In the genomic region with DNA sequence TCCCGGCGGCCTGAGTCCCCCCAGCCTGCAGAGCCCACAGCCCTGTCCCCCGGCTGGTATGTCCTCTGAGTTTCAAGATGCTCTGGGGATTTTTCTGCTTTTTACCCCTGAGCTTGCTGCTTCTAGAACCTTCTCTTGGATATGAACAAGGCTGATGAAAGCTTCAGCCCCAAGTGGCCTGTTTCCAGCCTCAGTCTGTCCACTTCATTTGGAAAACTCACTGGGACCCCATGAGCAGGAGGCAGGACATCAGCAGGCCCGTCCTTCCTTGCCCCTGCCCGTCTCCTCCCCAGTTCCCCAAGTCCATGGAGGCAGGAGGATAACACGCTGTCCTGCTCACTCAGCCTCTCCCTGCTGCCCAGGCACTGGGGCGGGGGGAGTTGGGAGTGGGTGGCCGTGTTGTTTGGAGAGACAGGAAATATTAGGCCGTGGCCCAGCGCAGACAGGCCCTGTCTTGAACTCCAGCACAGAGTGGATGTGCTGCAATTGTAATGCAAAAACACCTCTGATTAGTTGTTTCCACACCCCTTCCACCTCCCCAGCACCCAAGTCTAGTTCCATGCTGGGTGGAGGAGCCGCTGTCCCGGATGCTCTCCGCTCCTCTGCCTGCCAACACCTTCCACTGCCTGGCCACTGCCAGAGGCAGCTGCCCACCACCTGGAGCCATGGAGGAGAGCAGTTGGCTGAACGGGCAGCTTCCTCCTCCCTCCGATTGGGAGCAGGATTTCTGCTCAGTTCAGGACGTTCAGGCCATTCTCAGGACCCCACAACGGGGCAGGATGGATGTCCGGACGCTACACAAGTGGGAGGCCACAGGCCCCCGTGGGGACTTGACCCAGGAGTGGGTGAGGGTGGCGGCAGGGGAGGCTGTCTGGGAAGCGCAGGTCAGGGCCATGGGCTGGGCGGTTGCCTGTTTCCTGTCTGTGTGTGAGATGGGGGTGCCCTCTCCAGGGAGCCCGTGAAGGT, we compare ENCODE assay signal across 8 cellular contexts.
A peak's percentile ranks its signal among the peaks of the same experiment; 100 is the strongest.
DNase-seq lines count a peak whose midpoint lies in the region; ATAC-seq, FAIRE-seq and TF ChIP-seq lines count a peak whose summit lies in the region.

No MANE protein-coding gene starts in this region.

- intact Hi-C loops in K562 (cut with micrococcal nuclease) = no loop called here

- no peaks in the 10 kb centered on the region for H4K20me1 ChIP-seq in K562 (replicated peaks; ENCODE audit: control insufficient read depth, insufficient read depth, low read length)

- H3K79me2 ChIP-seq in K562 (ENCODE audit: control insufficient read depth, insufficient read depth, low read length) = peaks cover 3% of the 10 kb centered on the region; the same call in 1 of the 3 replicates

- no peak for DNase-seq in K562 (ENCODE audit: extremely low read depth in 1 of 4, low spot score in 3 of 4)
- peak; percentile 11 for DNase-seq in kidney glomerular epithelial cell (lab: John Stamatoyannopoulos, UW)
- no peak for DNase-seq in thoracic aorta (ENCODE audit: low spot score)
- no peak for DNase-seq in activated effector memory CD4-positive, alpha-beta T cell treated with Interleukin-2 at 50 U/mL for 16 hours
- no peak for DNase-seq in NCI-H1105 (lab: John Stamatoyannopoulos, UW)
- DNase-seq in stimulated activated CD4-positive, alpha-beta T cell treated with anti-CD3 and anti-CD28 coated beads, Interleukin-4, amount 100 ng/mL, for 4 hours = no peak

- peaks cover 9% of the 10 kb centered on the region for H3K9me3 ChIP-seq in K562 (replicated peaks; ENCODE audit: control insufficient read depth, insufficient read depth, low read depth, low read length)
- H3K9me3 ChIP-seq in thoracic aorta = no peaks in the 10 kb centered on the region

- H3K4me1 ChIP-seq in K562 (replicated peaks in 1 of 2; ENCODE audit: control insufficient read depth in 2 of 2, insufficient read depth in 2 of 2, low read length in 2 of 2) (peaks cover 36 to 77% of the 10 kb centered on the region in 2 experiments), thoracic aorta (ENCODE audit: control insufficient read depth in 1 of 2, low read depth in 2 of 2) (peaks cover 10 to 40% of the 10 kb centered on the region in 2 donors)

- peak overlapping the region in 1 of 2 experiments; percentile 66; a peak in 2 of 4 replicates for H3K9ac ChIP-seq in K562 (ENCODE audit: insufficient read depth in 1 of 2, low read depth in 2 of 2, low read length in 2 of 2)

- H3K9me1 ChIP-seq in K562 (ENCODE audit: control insufficient read depth, insufficient read depth, low read length) = no peaks in the 10 kb centered on the region

- 74% methylated on average over 24 of the region's 24 CpGs for WGBS in K562 (ENCODE audit: insufficient coverage, low coverage, missing lambda C conversion rate)

- no TSS peak for BruUV-seq in K562 (replicated peaks; lab: Mats Ljungman, UMichigan)

- POLR2A ChIA-PET in K562 (lab: Yijun Ruan, JAX) = interaction anchor here (0.6 to 0.7 kb wide), 2 partner anchors 74 to 178 kb away, joined by 3 read pairs; no protein-coding TSS in a partner anchor

- H3K27me3 ChIP-seq in K562 (ENCODE audit: control insufficient read depth in 2 of 2, insufficient read depth in 2 of 2, low read length in 2 of 2) (no peaks in the 10 kb centered on the region), thoracic aorta (replicated peaks; ENCODE audit: insufficient read depth) (no peaks in the 10 kb centered on the region)

- in situ Hi-C loops in K562 (cut with MboI) = no loop called here

- peak; percentile 11 for ATAC-seq in HG03432 (IDR thresholded peaks at IDR 0.05; ENCODE audit: unreplicated experiment)
- no peak; the same call in 2 of the 3 replicates for ATAC-seq in K562
- ATAC-seq in thoracic aorta (ENCODE audit: insufficient number of reproducible peaks, low FRiP score, low read depth) = no peak
- no peak for ATAC-seq in GM18520 (IDR thresholded peaks at IDR 0.05; ENCODE audit: unreplicated experiment)

- H3K36me3 ChIP-seq in K562 (ENCODE audit: control insufficient read depth, insufficient read depth, low read length) (no peaks in the 10 kb centered on the region; the same call in 2 of the 3 replicates), thoracic aorta (no peaks in the 10 kb centered on the region)

- CTCF ChIA-PET in K562 (lab: Yijun Ruan, JAX; ENCODE audit: low intra/inter-chr PET ratio) = interaction anchor here (0.9 kb wide), 1 partner anchor 20 kb away, joined by 3 read pairs; no protein-coding TSS in a partner anchor

- TF ChIP-seq RAD21 in K562 (CRISPR knock-in tag; conservative IDR thresholded peaks at IDR 0.05 in 1 of 2, IDR thresholded peaks at IDR 0.05 in 1 of 2) = no peak

- no peak overlapping the region for H2AFZ ChIP-seq in K562 (ENCODE audit: low read depth, low read length)

- H3K4me2 ChIP-seq in K562 (ENCODE audit: insufficient read depth, low read length) = no peak overlapping the region

- no peak for TF ChIP-seq EP300 in K562 (IDR thresholded peaks at IDR 0.05; ENCODE audit: low read length)

- H3K4me3 ChIP-seq in K562 (no peak overlapping the region), thoracic aorta (peak overlapping the region; percentile 44)

- TF ChIP-seq POLR2A in K562 (conservative IDR thresholded peaks at IDR 0.05) = no peak

- H3K27ac ChIP-seq in K562 (ENCODE audit: extremely low read depth, low read depth, low read length) = no peak overlapping the region
- H3K27ac ChIP-seq in thoracic aorta = peak overlapping the region; percentile 68 to 70

- TF ChIP-seq CTCF in K562 (IDR thresholded peaks at IDR 0.05 in 2 of 3, conservative IDR thresholded peaks at IDR 0.05 in 1 of 3; ENCODE audit: insufficient read depth in 2 of 3, low read depth in 1 of 3, low read length in 3 of 3) (no peak), thoracic aorta (IDR thresholded peaks at IDR 0.05) (no peak)

- no peak for FAIRE-seq in K562 (lab: Jason Lieb, UNC)

TF ChIP-seq in K562, 482 proteins besides CTCF, POLR2A, EP300 and RAD21:
- TF ChIP-seq, protein P1, sequence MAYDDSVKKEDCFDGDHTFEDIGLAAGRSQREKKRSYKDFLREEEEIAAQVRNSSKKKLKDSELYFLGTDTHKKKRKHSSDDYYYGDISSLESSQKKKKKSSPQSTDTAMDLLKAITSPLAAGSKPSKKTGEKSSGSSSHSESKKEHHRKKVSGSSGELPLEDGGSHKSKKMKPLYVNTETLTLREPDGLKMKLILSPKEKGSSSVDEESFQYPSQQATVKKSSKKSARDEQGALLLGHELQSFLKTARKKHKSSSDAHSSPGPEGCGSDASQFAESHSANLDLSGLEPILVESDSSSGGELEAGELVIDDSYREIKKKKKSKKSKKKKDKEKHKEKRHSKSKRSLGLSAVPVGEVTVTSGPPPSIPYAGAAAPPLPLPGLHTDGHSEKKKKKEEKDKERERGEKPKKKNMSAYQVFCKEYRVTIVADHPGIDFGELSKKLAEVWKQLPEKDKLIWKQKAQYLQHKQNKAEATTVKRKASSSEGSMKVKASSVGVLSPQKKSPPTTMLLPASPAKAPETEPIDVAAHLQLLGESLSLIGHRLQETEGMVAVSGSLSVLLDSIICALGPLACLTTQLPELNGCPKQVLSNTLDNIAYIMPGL (CRISPR knock-in tag; IDR thresholded peaks at IDR 0.05) = no peak
- 0 out of 2 replicates have a peak, but pooled peaks have one; percentile 10 for TF ChIP-seq ZBTB1 (CRISPR knock-in tag; IDR thresholded peaks at IDR 0.05; ENCODE audit: borderline replicate concordance, low read depth)
- 0 out of 2 replicates have a peak, but pooled peaks have one; percentile 13 for TF ChIP-seq POLR2G (IDR thresholded peaks at IDR 0.05; ENCODE audit: low read depth, low read length)
- peak; percentile 31; the same call in 1 of the 2 replicates for TF ChIP-seq EGR1 (conservative IDR thresholded peaks at IDR 0.05)
- TF ChIP-seq CHD4 (IDR thresholded peaks at IDR 0.05; ENCODE audit: insufficient read depth, insufficient replicate concordance, low read depth, low read length, poor library complexity, severe bottlenecking) = no peak
- no peak for TF ChIP-seq ZNF253 (CRISPR knock-in tag; conservative IDR thresholded peaks at IDR 0.05)
- TF ChIP-seq ZNF436 (CRISPR knock-in tag; IDR thresholded peaks at IDR 0.05) = no peak
- TF ChIP-seq, protein P2, sequence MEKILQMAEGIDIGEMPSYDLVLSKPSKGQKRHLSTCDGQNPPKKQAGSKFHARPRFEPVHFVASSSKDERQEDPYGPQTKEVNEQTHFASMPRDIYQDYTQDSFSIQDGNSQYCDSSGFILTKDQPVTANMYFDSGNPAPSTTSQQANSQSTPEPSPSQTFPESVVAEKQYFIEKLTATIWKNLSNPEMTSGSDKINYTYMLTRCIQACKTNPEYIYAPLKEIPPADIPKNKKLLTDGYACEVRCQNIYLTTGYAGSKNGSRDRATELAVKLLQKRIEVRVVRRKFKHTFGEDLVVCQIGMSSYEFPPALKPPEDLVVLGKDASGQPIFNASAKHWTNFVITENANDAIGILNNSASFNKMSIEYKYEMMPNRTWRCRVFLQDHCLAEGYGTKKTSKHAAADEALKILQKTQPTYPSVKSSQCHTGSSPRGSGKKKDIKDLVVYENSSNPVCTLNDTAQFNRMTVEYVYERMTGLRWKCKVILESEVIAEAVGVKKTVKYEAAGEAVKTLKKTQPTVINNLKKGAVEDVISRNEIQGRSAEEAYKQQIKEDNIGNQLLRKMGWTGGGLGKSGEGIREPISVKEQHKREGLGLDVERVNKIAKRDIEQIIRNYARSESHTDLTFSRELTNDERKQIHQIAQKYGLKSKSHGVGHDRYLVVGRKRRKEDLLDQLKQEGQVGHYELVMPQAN (IDR thresholded peaks at IDR 0.05; ENCODE audit: borderline replicate concordance) = no peak
- TF ChIP-seq, protein P3, sequence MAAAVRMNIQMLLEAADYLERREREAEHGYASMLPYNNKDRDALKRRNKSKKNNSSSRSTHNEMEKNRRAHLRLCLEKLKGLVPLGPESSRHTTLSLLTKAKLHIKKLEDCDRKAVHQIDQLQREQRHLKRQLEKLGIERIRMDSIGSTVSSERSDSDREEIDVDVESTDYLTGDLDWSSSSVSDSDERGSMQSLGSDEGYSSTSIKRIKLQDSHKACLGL (CRISPR knock-in tag; IDR thresholded peaks at IDR 0.05; ENCODE audit: borderline replicate concordance, poor library complexity, severe bottlenecking) = no peak
- no peak for TF ChIP-seq ZFP36 (IDR thresholded peaks at IDR 0.05; ENCODE audit: low read depth, low read length, partially characterized antibody)
- no peak for TF ChIP-seq NFRKB (IDR thresholded peaks at IDR 0.05; ENCODE audit: low read depth)
- TF ChIP-seq IRF2 (CRISPR knock-in tag; IDR thresholded peaks at IDR 0.05) = no peak
- 0 out of 2 replicates have a peak, but pooled peaks have one; percentile 25 for TF ChIP-seq MECOM (CRISPR knock-in tag; IDR thresholded peaks at IDR 0.05)
- TF ChIP-seq SUPT5H (IDR thresholded peaks at IDR 0.05) = no peak
- 0 out of 2 replicates have a peak, but pooled peaks have one; percentile 19 for TF ChIP-seq GATAD2A (IDR thresholded peaks at IDR 0.05)
